Comparison of ENCODE assay signal across 26 cellular contexts in genomic region chr7:150728011-150728410, GRCh38. TPM values are rescaled to one million over a fixed set of nuclear protein-coding genes. Genes with fewer than 3 reads are reported as not detected.
"Had no signal": no experiment of that assay in that cellular context is flagged by ENCODE, and none has a peak within 500 bp of the region (broad histone marks: within the 10 kb centered on the region; RNA-seq: fewer than 3 reads in every experiment).

No MANE protein-coding gene starts in this region.

- H3K27me3 Mint-ChIP-seq: stimulated activated naive CD8-positive, alpha-beta T cell treated with anti-CD3 and anti-CD28 coated beads, Interleukin-15, amount 100 ng/mL, for 72 hours had no signal

- H3K4me1 ChIP-seq: breast epithelium, esophagus squamous epithelium, gastrocnemius medialis, neural progenitor cell, tibial artery had no signal

- H3K4me1 Mint-ChIP-seq: endodermal cell, memory B cell, neural progenitor cell, WTC11 had no signal

- H3K4me3 Mint-ChIP-seq: activated T-cell treated with anti-CD3 and anti-CD28 coated beads, Interleukin-2, amount 50 U/mL, for 4 hours; endodermal cell; memory B cell; neural progenitor cell; stimulated activated naive CD8-positive, alpha-beta T cell treated with anti-CD3 and anti-CD28 coated beads, Interleukin-15, amount 100 ng/mL, for 72 hours; WTC11 had no signal

- ATAC-seq: activated T-cell treated with anti-CD3 and anti-CD28 coated beads, Interleukin-2, amount 50 U/mL, for 4 hours; gastrocnemius medialis; left ventricle myocardium superior; sciatic nerve; SK-N-SH treated with all-trans-retinoic acid at 6 μM for 48 hours; stimulated activated effector memory CD8-positive, alpha-beta T cell treated with anti-CD3 and anti-CD28 coated beads, Interleukin-12 subunit alpha, Interleukin-12 subunit beta, amount 100 ng/mL, for 72 hours; stimulated activated naive CD8-positive, alpha-beta T cell treated with anti-CD3 and anti-CD28 coated beads, Interleukin-15, amount 100 ng/mL, for 72 hours; WTC11 had no signal

- DNase-seq: activated CD4-positive, alpha-beta T cell treated with anti-CD3 and anti-CD28 coated beads for 4 hours; activated CD8-positive, alpha-beta memory T cell treated with anti-CD3 and anti-CD28 coated beads, Interleukin-2, amount 50 U/mL, for 48 hours; activated naive CD4-positive, alpha-beta T cell treated with anti-CD3 and anti-CD28 coated beads, Interleukin-2, amount 50 U/mL, for 16 hours; activated T-cell treated with anti-CD3 and anti-CD28 coated beads, Interleukin-2, amount 50 U/mL, for 4 hours; cerebellar nuclear complex; endodermal cell; esophagus squamous epithelium; gastrocnemius medialis; head of caudate nucleus; hypothalamus; left ventricle myocardium superior; posterior cingulate gyrus; stimulated activated CD4-positive, alpha-beta T cell treated with anti-CD3 and anti-CD28 coated beads, Interleukin-2, amount 100 ng/mL, for 24 hours; stimulated activated naive CD8-positive, alpha-beta T cell treated with anti-CD3 and anti-CD28 coated beads, Interleukin-15, amount 100 ng/mL, for 72 hours; T-helper 9 cell; tibial artery had no signal

- H3K27me3 ChIP-seq: breast epithelium, esophagus squamous epithelium, gastrocnemius medialis, tibial artery had no signal

- H3K27ac ChIP-seq: breast epithelium, coronary artery, esophagus squamous epithelium, gastrocnemius medialis, neural progenitor cell, tibial artery had no signal

- H3K36me3 ChIP-seq: breast epithelium, esophagus squamous epithelium, gastrocnemius medialis, neural progenitor cell, tibial artery had no signal

- H3K27ac Mint-ChIP-seq: endodermal cell; memory B cell; neural progenitor cell; stimulated activated naive CD8-positive, alpha-beta T cell treated with anti-CD3 and anti-CD28 coated beads, Interleukin-15, amount 100 ng/mL, for 72 hours; WTC11 had no signal

- H3K36me3 Mint-ChIP-seq: neural progenitor cell, WTC11 had no signal

- H3K4me3 ChIP-seq: breast epithelium, coronary artery, esophagus squamous epithelium, gastrocnemius medialis, neural progenitor cell, tibial artery had no signal

RNA-seq across cellular contexts. Expression of gene GIMAP5, which starts 9.2 kb away (rescaled TPM):
- total RNA-seq: endodermal cell, myocyte had no signal

RNA-seq across cellular contexts. Expression of gene GIMAP1, which starts 11.6 kb away (rescaled TPM):
- total RNA-seq: astrocyte, endodermal cell, myocyte, WTC11 had no signal

RNA-seq across cellular contexts. Expression of gene GIMAP2, which starts 42.5 kb away (rescaled TPM):
- total RNA-seq: astrocyte, endodermal cell had no signal
